7 cellular contexts compared by ENCODE assay signal in genomic region chr7:143779591-143779990, GRCh38. TPM values are rescaled to one million over a fixed set of nuclear protein-coding genes. Genes with fewer than 3 reads are reported as not detected.
A peak's percentile ranks its signal among the peaks of the same experiment; 100 is the strongest.
DNase-seq lines count a peak whose midpoint lies in the region; ATAC-seq, FAIRE-seq and TF ChIP-seq lines count a peak whose summit lies in the region.
"Not testable (repeated sequence)": the region's sequence is repeated elsewhere in the genome, so short reads cannot be mapped to it uniquely, and the experiment has no call there.
"Had no signal": no experiment of that assay in that cellular context is flagged by ENCODE, and none has a peak within 500 bp of the region (broad histone marks: within the 10 kb centered on the region; RNA-seq: fewer than 3 reads in every experiment).

No MANE protein-coding gene starts in this region.

- not testable (repeated sequence) for DNase-seq in H54 (ENCODE audit: insufficient read length, low spot score)
- peak; percentile 6 for DNase-seq in activated CD4-positive, alpha-beta T cell treated with anti-CD3 and anti-CD28 coated beads for 36 hours
- peak; percentile 23 for DNase-seq in activated CD8-positive, alpha-beta memory T cell treated with anti-CD3 and anti-CD28 coated beads, Interleukin-2, amount 10 ng/mL, durations not matched to agents 7 days and 5 days

- H3K36me3 Mint-ChIP-seq in activated CD4-positive, alpha-beta T cell treated with anti-CD3 and anti-CD28 coated beads for 36 hours (ENCODE audit: low read depth); activated CD8-positive, alpha-beta memory T cell treated with anti-CD3 and anti-CD28 coated beads, Interleukin-2, amount 10 ng/mL, durations not matched to agents 7 days and 5 days: not testable (repeated sequence)

- ATAC-seq in activated CD4-positive, alpha-beta T cell treated with anti-CD3 and anti-CD28 coated beads for 36 hours; activated CD8-positive, alpha-beta memory T cell treated with anti-CD3 and anti-CD28 coated beads, Interleukin-2, amount 10 ng/mL, durations not matched to agents 7 days and 5 days: not testable (repeated sequence)
- ATAC-seq in esophagus mucosa: peak; percentile 68

- H3K9me3 Mint-ChIP-seq in activated CD4-positive, alpha-beta T cell treated with anti-CD3 and anti-CD28 coated beads for 36 hours (ENCODE audit: low read depth); activated CD8-positive, alpha-beta memory T cell treated with anti-CD3 and anti-CD28 coated beads, Interleukin-2, amount 10 ng/mL, durations not matched to agents 7 days and 5 days (ENCODE audit: low read depth): not testable (repeated sequence)

- peak; percentile 77 for FAIRE-seq in H54 (lab: Jason Lieb, UNC)

- not testable (repeated sequence) for H3K4me1 Mint-ChIP-seq in activated CD4-positive, alpha-beta T cell treated with anti-CD3 and anti-CD28 coated beads for 36 hours; activated CD8-positive, alpha-beta memory T cell treated with anti-CD3 and anti-CD28 coated beads, Interleukin-2, amount 10 ng/mL, durations not matched to agents 7 days and 5 days

- CTCF ChIA-PET in activated CD4-positive, alpha-beta T cell treated with anti-CD3 and anti-CD28 coated beads for 36 hours (lab: Charles Lee); activated CD8-positive, alpha-beta memory T cell treated with anti-CD3 and anti-CD28 coated beads, Interleukin-2, amount 10 ng/mL, durations not matched to agents 7 days and 5 days (lab: Charles Lee): not testable (repeated sequence)

- H3K4me3 Mint-ChIP-seq in activated CD4-positive, alpha-beta T cell treated with anti-CD3 and anti-CD28 coated beads for 36 hours; activated CD8-positive, alpha-beta memory T cell treated with anti-CD3 and anti-CD28 coated beads, Interleukin-2, amount 10 ng/mL, durations not matched to agents 7 days and 5 days: not testable (repeated sequence)

- TF ChIP-seq POLR2A in H54 (IDR thresholded peaks at IDR 0.05; ENCODE audit: low read depth, low read length): not testable (repeated sequence)

- intact Hi-C loops in activated CD4-positive, alpha-beta T cell treated with anti-CD3 and anti-CD28 coated beads for 36 hours (cut with DNase I, micrococcal nuclease): not testable (repeated sequence)

- POLR2A ChIA-PET in activated CD4-positive, alpha-beta T cell treated with anti-CD3 and anti-CD28 coated beads for 36 hours (lab: Charles Lee): not testable (repeated sequence)

- not testable (repeated sequence) for H3K27ac Mint-ChIP-seq in activated CD4-positive, alpha-beta T cell treated with anti-CD3 and anti-CD28 coated beads for 36 hours; activated CD8-positive, alpha-beta memory T cell treated with anti-CD3 and anti-CD28 coated beads, Interleukin-2, amount 10 ng/mL, durations not matched to agents 7 days and 5 days

- H3K27me3 Mint-ChIP-seq in activated CD4-positive, alpha-beta T cell treated with anti-CD3 and anti-CD28 coated beads for 36 hours; activated CD8-positive, alpha-beta memory T cell treated with anti-CD3 and anti-CD28 coated beads, Interleukin-2, amount 10 ng/mL, durations not matched to agents 7 days and 5 days: not testable (repeated sequence)

RNA-seq across cellular contexts. Expression of gene CTAGE6, which starts 22.1 kb away (rescaled TPM):
- total RNA-seq in activated CD4-positive, alpha-beta T cell treated with anti-CD3 and anti-CD28 coated beads for 36 hours: 1 to 10 TPM in 1 of 2 experiments, under 1 TPM in 1; 0.94 to 1.5 TPM
- total RNA-seq in activated CD8-positive, alpha-beta memory T cell treated with anti-CD3 and anti-CD28 coated beads, Interleukin-2, amount 10 ng/mL, durations not matched to agents 7 days and 5 days: 1 to 10 TPM in 1 of 2 experiments, under 1 TPM in 1; 0.73 to 2.8 TPM
- 0.16 TPM for total RNA-seq in esophagus mucosa
- total RNA-seq: Daoy, G401, GM12878 had no signal
